In genomic region chr11:68457898-68458249, GRCh38 we compare ENCODE assay signal across 1 cellular context.
TF ChIP-seq lines count a peak whose summit lies in the region.

No MANE protein-coding gene starts in this region.

TF ChIP-seq in H1, 55 proteins besides CTCF, POLR2A, EP300 and RAD21:
- TF ChIP-seq KDM5A (IDR thresholded peaks at IDR 0.05; ENCODE audit: low read length) (no peak), SIRT6 (IDR thresholded peaks at IDR 0.05; ENCODE audit: low read length) (no peak), RFX5 (IDR thresholded peaks at IDR 0.05; ENCODE audit: borderline replicate concordance, low read depth, low read length) (no peak), PHF8 (conservative IDR thresholded peaks at IDR 0.05; ENCODE audit: low read depth, low read length) (no peak), BRCA1 (IDR thresholded peaks at IDR 0.05; ENCODE audit: low read depth, low read length) (no peak), SRF (IDR thresholded peaks at IDR 0.05; ENCODE audit: low read depth, low read length) (no peak), MAX (IDR thresholded peaks at IDR 0.05) (no peak), EGR1 (IDR thresholded peaks at IDR 0.05; ENCODE audit: borderline replicate concordance, low read depth, low read length) (no peak), SAP30 (IDR thresholded peaks at IDR 0.05; ENCODE audit: insufficient read depth, insufficient replicate concordance, low read length) (no peak), RBBP5 (IDR thresholded peaks at IDR 0.05; ENCODE audit: borderline replicate concordance, low read depth, low read length) (no peak), SIN3A (conservative IDR thresholded peaks at IDR 0.05 in 1 of 2, IDR thresholded peaks at IDR 0.05 in 1 of 2; ENCODE audit: low read depth in 1 of 2, low read length in 2 of 2) (no peak), TCF12 (IDR thresholded peaks at IDR 0.05; ENCODE audit: low read depth, low read length) (no peak), SP2 (IDR thresholded peaks at IDR 0.05; ENCODE audit: low read length) (no peak), SP4 (IDR thresholded peaks at IDR 0.05; ENCODE audit: low read length) (no peak), NRF1 (IDR thresholded peaks at IDR 0.05; ENCODE audit: low read depth, low read length) (no peak), CEBPB (IDR thresholded peaks at IDR 0.05; ENCODE audit: low read depth, low read length) (no peak)
TF ChIP-seq in H1: peak in this region for 0.
